27 cellular contexts compared by ENCODE assay signal in genomic region chr13:60619461-60619860, GRCh38.
"Had no signal": no experiment of that assay in that cellular context is flagged by ENCODE, and none has a peak within 500 bp of the region (broad histone marks: within the 10 kb centered on the region; RNA-seq: fewer than 3 reads in every experiment).

No MANE protein-coding gene starts in this region.

- ATAC-seq: activated CD8-positive, alpha-beta memory T cell treated with anti-CD3 and anti-CD28 coated beads, Interleukin-2, amount 10 ng/mL, durations not matched to agents 7 days and 5 days; activated CD8-positive, alpha-beta T cell treated with anti-CD3 and anti-CD28 coated beads for 36 hours; activated naive CD8-positive, alpha-beta T cell treated with anti-CD3 and anti-CD28 coated beads, Interleukin-2, amount 50 U/mL, for 24 hours; body of pancreas; gastroesophageal sphincter; naive thymus-derived CD8-positive, alpha-beta T cell; stimulated activated naive B cell treated with anti-CD40 and anti-IgM and Interleukin-4, amounts not matched to agents 10 μg/mL and 1 μg/mL and 100 μg/mL, for 72 hours had no signal

- H3K27ac ChIP-seq: body of pancreas, cardiac muscle cell, gastroesophageal sphincter, left ventricle myocardium inferior, neural progenitor cell, sigmoid colon, testis, vagina had no signal

- H3K4me3 ChIP-seq: body of pancreas, cardiac muscle cell, esophagus squamous epithelium, gastroesophageal sphincter, left ventricle myocardium inferior, neural progenitor cell, sigmoid colon, smooth muscle cell, testis, vagina had no signal

- H3K9me3 ChIP-seq: body of pancreas, esophagus squamous epithelium, gastroesophageal sphincter, left ventricle myocardium inferior, sigmoid colon, testis, vagina had no signal

- H3K9ac ChIP-seq: neural progenitor cell had no signal

- H3K4me2 ChIP-seq: neural progenitor cell, smooth muscle cell had no signal

- H3K36me3 ChIP-seq: cardiac muscle cell, esophagus squamous epithelium, gastroesophageal sphincter, left ventricle myocardium inferior, neural progenitor cell, sigmoid colon, vagina had no signal

- H3K4me1 ChIP-seq: gastroesophageal sphincter, left ventricle myocardium inferior, neural progenitor cell, sigmoid colon, testis, vagina had no signal

- DNase-seq: activated CD4-positive, alpha-beta T cell treated with anti-CD3 and anti-CD28 coated beads for 48 hours; activated CD8-positive, alpha-beta memory T cell treated with anti-CD3 and anti-CD28 coated beads, Interleukin-2, amount 10 ng/mL, durations not matched to agents 7 days and 5 days; activated CD8-positive, alpha-beta T cell treated with anti-CD3 and anti-CD28 coated beads for 36 hours; activated effector memory CD4-positive, alpha-beta T cell treated with anti-CD3 and anti-CD28 coated beads, Interleukin-2, amount 50 U/mL, for 16 hours; activated naive CD4-positive, alpha-beta T cell treated with anti-CD3 and anti-CD28 coated beads, Interleukin-2, amount 50 U/mL, for 16 hours; activated naive CD8-positive, alpha-beta T cell treated with anti-CD3 and anti-CD28 coated beads, Interleukin-2, amount 50 U/mL, for 24 hours; activated T-cell treated with anti-CD3 and anti-CD28 coated beads for 4 hours; body of pancreas; cortex of kidney; endodermal cell; esophagus squamous epithelium; head of caudate nucleus; hypothalamus; left ventricle myocardium inferior; naive thymus-derived CD8-positive, alpha-beta T cell; posterior cingulate gyrus; sigmoid colon; stimulated activated CD4-positive, alpha-beta T cell treated with anti-CD3 and anti-CD28 coated beads, Interleukin-15, amount 100 ng/mL, for 24 hours; stimulated activated CD8-positive, alpha-beta memory T cell treated with anti-CD3 and anti-CD28 coated beads, Interleukin-4, amount 100 ng/mL, for 48 hours; stimulated activated naive B cell treated with anti-CD40 and anti-IgM and Interleukin-4, amounts not matched to agents 10 μg/mL and 1 μg/mL and 100 μg/mL, for 72 hours; testis; trophoblast cell had no signal

- H2AFZ ChIP-seq: neural progenitor cell had no signal

- H3K27me3 ChIP-seq: body of pancreas, cardiac muscle cell, esophagus squamous epithelium, gastroesophageal sphincter, sigmoid colon, testis, vagina had no signal
